8 cellular contexts compared by ENCODE assay signal in the genomic region with DNA sequence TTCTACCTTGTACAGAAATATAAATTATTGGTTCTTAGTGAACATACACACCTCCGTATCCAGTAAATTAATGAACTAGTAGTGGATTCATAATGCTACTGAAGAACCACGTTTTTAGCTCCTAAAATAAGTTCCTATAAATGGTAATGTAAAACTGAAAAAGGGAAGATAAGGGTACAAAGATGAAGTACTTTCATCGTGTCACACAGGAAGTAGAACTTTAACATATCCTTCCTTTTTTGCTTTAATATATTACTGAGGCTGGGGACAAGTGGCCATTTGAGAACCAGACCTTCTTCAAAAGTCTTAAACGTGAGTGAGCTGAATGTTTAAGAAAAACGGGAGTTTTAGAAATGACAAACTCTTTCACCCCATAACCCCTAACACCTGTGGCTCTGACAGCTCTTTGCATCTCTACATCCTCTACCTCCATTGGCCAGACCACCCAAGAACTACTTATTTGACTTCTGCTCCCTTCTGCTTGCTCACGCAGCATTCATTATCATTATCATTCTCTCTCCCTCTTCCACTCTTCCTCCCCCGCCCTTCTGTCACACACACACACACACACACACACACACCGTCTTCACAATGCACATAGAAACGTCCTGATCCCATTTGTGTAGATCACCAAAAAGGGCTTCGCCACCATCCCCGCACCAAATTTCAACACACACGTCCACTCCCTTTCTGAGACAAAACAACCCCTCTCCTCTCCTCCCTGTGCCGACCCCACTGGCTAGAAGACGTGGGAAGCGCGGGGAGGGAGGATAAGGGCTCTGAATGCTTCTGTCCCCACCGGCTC. TPM values are rescaled to one million over a fixed set of nuclear protein-coding genes. Genes with fewer than 3 reads are reported as not detected.
A peak's percentile ranks its signal among the peaks of the same experiment; 100 is the strongest.
DNase-seq lines count a peak whose midpoint lies in the region; ATAC-seq and TF ChIP-seq lines count a peak whose summit lies in the region.

No MANE protein-coding gene starts in this region.

- H3K27me3 Mint-ChIP-seq in T-helper 17 cell, result peaks cover 14% of the 10 kb centered on the region
- peaks cover 6 to 15% of the 10 kb centered on the region in 2 donors for H3K27me3 Mint-ChIP-seq in effector memory CD8-positive, alpha-beta T cell

- H3K9ac ChIP-seq in muscle layer of colon (ENCODE audit: low read length), result peak overlapping the region; percentile 41

- peak overlapping the region; percentile 58 to 71 for H3K4me3 ChIP-seq in muscle layer of colon (ENCODE audit: low read depth in 1 of 2, low read length in 2 of 2)
- peak overlapping the region; percentile 33 to 47 for H3K4me3 ChIP-seq in uterus

- no peaks in the 10 kb centered on the region for H3K9me3 ChIP-seq in T-helper 17 cell (ENCODE audit: control insufficient read depth, low read length, poor library complexity, severe bottlenecking)
- H3K9me3 ChIP-seq in muscle layer of colon (ENCODE audit: low read length), result no peaks in the 10 kb centered on the region
- H3K9me3 ChIP-seq in uterus, result no peaks in the 10 kb centered on the region

- H3K36me3 ChIP-seq in muscle layer of colon (ENCODE audit: insufficient read depth, low read length) (no peaks in the 10 kb centered on the region), uterus (no peaks in the 10 kb centered on the region)

- H3K27ac Mint-ChIP-seq in T-helper 17 cell, result peak overlapping the region; percentile 91
- peak overlapping the region; percentile 92 to 95 for H3K27ac Mint-ChIP-seq in effector memory CD8-positive, alpha-beta T cell

- H3K27me3 ChIP-seq in muscle layer of colon (ENCODE audit: control insufficient read depth in 1 of 2, insufficient read depth in 2 of 2, low read length in 2 of 2) (peaks cover 0 to 25% of the 10 kb centered on the region in 2 donors), uterus (peaks cover 0 to 55% of the 10 kb centered on the region in 2 donors)

- peak overlapping the region; percentile 96 for H3K4me3 Mint-ChIP-seq in T-helper 17 cell
- H3K4me3 Mint-ChIP-seq in effector memory CD8-positive, alpha-beta T cell, result peak overlapping the region; percentile 94 to 95

- in situ Hi-C loops in GM13977 (cut with MboI; ENCODE audit: low pct_unique_long_range_greater_than_20kb, low sequenced_read_pairs, unreplicated experiment), result no loop called here

- no peaks in the 10 kb centered on the region for H3K36me3 Mint-ChIP-seq in T-helper 17 cell (ENCODE audit: low read depth)
- peaks cover 14% of the 10 kb centered on the region for H3K36me3 Mint-ChIP-seq in effector memory CD8-positive, alpha-beta T cell (ENCODE audit: insufficient read depth)

- H3K9me3 Mint-ChIP-seq in effector memory CD8-positive, alpha-beta T cell, result no peaks in the 10 kb centered on the region

- intact Hi-C loops in uterus (cut with DNase I; ENCODE audit: low total_unique reads), result no loop called here

- H3K4me1 Mint-ChIP-seq in T-helper 17 cell, result peaks cover 10% of the 10 kb centered on the region
- peaks cover 19 to 21% of the 10 kb centered on the region in 2 donors for H3K4me1 Mint-ChIP-seq in effector memory CD8-positive, alpha-beta T cell (ENCODE audit: low read depth in 2 of 2)

- no peaks in the 10 kb centered on the region for H3K4me1 ChIP-seq in muscle layer of colon (ENCODE audit: insufficient read depth, low read length)
- no peaks in the 10 kb centered on the region for H3K4me1 ChIP-seq in uterus

- TF ChIP-seq CTCF in GM13977 (IDR thresholded peaks at IDR 0.05; ENCODE audit: extremely low read depth, insufficient read depth, missing control alignments) (no peak), uterus (IDR thresholded peaks at IDR 0.05) (no peak)

- H3K27ac ChIP-seq in muscle layer of colon (ENCODE audit: low read depth, low read length), result peak overlapping the region; percentile 79
- H3K27ac ChIP-seq in uterus, result peak overlapping the region; percentile 67 to 81

- peak; percentile 5 for DNase-seq in Ammon's horn (ENCODE audit: low spot score)
- peak; percentile 42 for DNase-seq in GM13977 (ENCODE audit: low spot score)
- no peak for DNase-seq in T-helper 17 cell
- peak in 2 of 3 experiments; percentile 28 to 30 for DNase-seq in effector memory CD8-positive, alpha-beta T cell
- no peak for DNase-seq in uterus

- TF ChIP-seq POLR2A in uterus (IDR thresholded peaks at IDR 0.05), result no peak

- ATAC-seq in HG03469 (IDR thresholded peaks at IDR 0.05; ENCODE audit: unreplicated experiment), result peak; percentile 21
- ATAC-seq in T-helper 17 cell, result peak; percentile 8
- peak; percentile 28 for ATAC-seq in effector memory CD8-positive, alpha-beta T cell (replicated peaks)
- ATAC-seq in HG03025 (IDR thresholded peaks at IDR 0.05; ENCODE audit: low FRiP score, unreplicated experiment), result no peak

RNA-seq across cellular contexts. Expression of a gene that starts 0.7 kb away (rescaled TPM):
- total RNA-seq in T-helper 17 cell, result 10 to 100 TPM in 1 of 2 donors, 1 to 10 TPM in 1; 5.6 to 13.7 TPM
- 10 to 100 TPM in 2 of 4 donors, 1 to 10 TPM in 2; 3.3 to 50.6 (median 12.6) TPM for total RNA-seq in uterus

Comparison
In these comparisons a context has a peak if more than half of its experiments do, and no peak if none do; other contexts are left out.
1. DNase-seq: peak in Ammon's horn (single experiment), GM13977 (single experiment) and effector memory CD8-positive, alpha-beta T cell (2 of 3); none in T-helper 17 cell (0 of 3) and uterus (0 of 2).